Comparison of ENCODE assay signal across 1 cellular context in the genomic region with DNA sequence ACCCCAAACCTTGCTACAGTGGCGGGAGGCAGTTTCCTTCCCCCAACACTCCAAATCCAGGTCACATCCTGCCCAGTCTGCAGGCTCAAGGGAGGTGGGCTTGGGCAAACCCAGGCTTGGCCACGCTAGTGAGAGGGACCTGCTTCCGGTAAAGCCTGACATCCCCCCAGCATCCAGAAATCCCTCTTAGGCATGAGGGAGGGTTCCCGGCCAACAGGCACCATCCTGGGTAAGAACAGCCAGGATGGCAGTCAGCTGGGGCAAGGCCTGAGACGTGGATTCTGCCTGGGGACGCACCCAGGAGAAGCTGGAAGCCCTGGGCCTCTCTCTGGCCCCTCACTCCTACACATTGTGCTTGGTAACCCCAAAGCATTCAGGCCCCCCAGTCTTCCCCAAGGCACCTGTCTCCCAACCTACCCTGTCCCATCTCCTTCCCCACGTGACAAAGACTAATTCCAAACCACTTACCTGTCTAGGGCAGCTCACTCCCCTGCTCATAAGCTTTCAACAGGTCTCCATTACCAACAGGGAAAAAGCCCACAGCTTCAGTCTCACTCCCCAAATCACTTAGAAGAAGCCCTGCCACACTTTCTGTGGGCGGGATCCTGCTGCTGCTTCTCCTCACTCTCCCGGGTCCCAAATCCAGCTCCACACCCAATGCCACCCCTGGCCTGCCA.
TF ChIP-seq lines count a peak whose summit lies in the region.

No MANE protein-coding gene starts in this region.

TF ChIP-seq in HCT116, 20 proteins besides CTCF, POLR2A, EP300 and RAD21 (continued from another document):
- TF ChIP-seq TCF7L2 (IDR thresholded peaks at IDR 0.05; ENCODE audit: borderline replicate concordance, extremely low read depth, insufficient read depth, insufficient read length) (no peak), ZFX (IDR thresholded peaks at IDR 0.05) (no peak), SIN3A (IDR thresholded peaks at IDR 0.05; ENCODE audit: low read depth) (no peak), EZH2 (IDR thresholded peaks at IDR 0.05) (no peak), FOSL1 (IDR thresholded peaks at IDR 0.05; ENCODE audit: low read depth) (no peak), EGR1 (IDR thresholded peaks at IDR 0.05; ENCODE audit: low read depth) (no peak)
